1 cellular context compared by ENCODE assay signal in the genomic region with DNA sequence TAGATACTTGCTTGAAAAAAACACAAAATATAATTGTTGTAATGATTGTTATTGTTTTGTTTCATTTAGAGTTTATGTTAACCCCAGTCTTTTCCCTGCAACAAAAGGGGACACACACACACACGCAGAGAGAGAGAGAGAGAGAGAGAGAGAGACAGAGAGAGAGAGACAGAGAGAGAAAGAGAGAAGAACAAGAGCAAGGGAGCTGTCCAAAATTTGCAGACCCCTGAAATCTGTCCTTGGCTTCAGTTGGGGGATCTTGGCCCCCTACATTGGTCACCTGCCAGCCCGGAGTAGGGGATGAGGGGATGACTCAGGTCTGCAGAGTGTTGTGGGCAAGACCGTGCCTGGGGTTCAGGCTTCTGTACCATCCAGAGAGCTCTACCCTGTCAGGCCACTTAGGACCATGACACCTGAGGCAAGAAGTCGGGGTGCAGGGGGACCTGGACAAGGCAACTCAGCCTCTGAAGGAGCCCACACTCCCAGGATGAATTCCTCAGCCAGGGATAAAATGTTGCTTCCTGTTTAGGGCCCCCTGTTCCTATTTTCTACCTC.
TF ChIP-seq lines count a peak whose summit lies in the region.

No MANE protein-coding gene starts in this region.

TF ChIP-seq in HCT116, 20 proteins besides CTCF, POLR2A, EP300 and RAD21:
- peak; percentile 14; the same call in 1 of the 2 replicates for TF ChIP-seq REST (IDR thresholded peaks at IDR 0.05; ENCODE audit: low read depth)
- TF ChIP-seq JUND (IDR thresholded peaks at IDR 0.05): no peak
- TF ChIP-seq TCF7L2 (IDR thresholded peaks at IDR 0.05; ENCODE audit: borderline replicate concordance, extremely low read depth, insufficient read depth, insufficient read length): no peak
- no peak for TF ChIP-seq ZBTB33 (IDR thresholded peaks at IDR 0.05; ENCODE audit: extremely low read depth, insufficient replicate concordance, low read length)
- TF ChIP-seq ELF1 (IDR thresholded peaks at IDR 0.05; ENCODE audit: borderline replicate concordance, low read depth): no peak
